In genomic region chr12:48160807-48161206, GRCh38 we compare ENCODE assay signal across 19 cellular contexts. TPM values are rescaled to one million over a fixed set of nuclear protein-coding genes. Genes with fewer than 3 reads are reported as not detected.
A peak's percentile ranks its signal among the peaks of the same experiment; 100 is the strongest.
DNase-seq lines count a peak whose midpoint lies in the region; ATAC-seq, FAIRE-seq and TF ChIP-seq lines count a peak whose summit lies in the region.
"Had no signal": no experiment of that assay in that cellular context is flagged by ENCODE, and none has a peak within 500 bp of the region (broad histone marks: within the 10 kb centered on the region; RNA-seq: fewer than 3 reads in every experiment).

No MANE protein-coding gene starts in this region.

- H3K27ac Mint-ChIP-seq in activated naive CD4-positive, alpha-beta T cell treated with anti-CD3 and anti-CD28 coated beads for 36 hours, result no peak overlapping the region
- H3K27ac Mint-ChIP-seq: activated T-helper 1 cell treated with anti-CD3 and anti-CD28 coated beads, Interleukin-12 subunit alpha, Interleukin-12 subunit beta, Interleukin-2, Interleukin-4 antibody, amounts not matched to agents 30 ng/mL and 10 ng/mL and 1 ng/mL, durations not matched to agents 14 hours and 24 hours and 36 hours had no signal

- TF ChIP-seq CTCF in K562 (IDR thresholded peaks at IDR 0.05 in 2 of 3, conservative IDR thresholded peaks at IDR 0.05 in 1 of 3; ENCODE audit: insufficient read depth in 2 of 3, low read depth in 1 of 3, low read length in 3 of 3) (no peak), gastrocnemius medialis (IDR thresholded peaks at IDR 0.05 in 4 of 5, conservative IDR thresholded peaks at IDR 0.05 in 1 of 5) (no peak)

- CTCF ChIA-PET in activated naive CD4-positive, alpha-beta T cell treated with anti-CD3 and anti-CD28 coated beads for 36 hours (lab: Charles Lee), result interaction anchor here (1.0 to 1.8 kb wide), 3 partner anchors 22 to 418 kb away, joined by 3 read pairs; partner anchors contain the start of gene CCDC184
- CTCF ChIA-PET in K562 (lab: Yijun Ruan, JAX; ENCODE audit: low intra/inter-chr PET ratio), result no interaction called here

- no peak for TF ChIP-seq RAD21 in K562 (CRISPR knock-in tag; conservative IDR thresholded peaks at IDR 0.05 in 1 of 2, IDR thresholded peaks at IDR 0.05 in 1 of 2)

- FAIRE-seq in K562 (lab: Jason Lieb, UNC), result no peak

- no peaks in the 10 kb centered on the region for H3K36me3 ChIP-seq in K562 (ENCODE audit: control insufficient read depth, insufficient read depth, low read length)
- H3K36me3 ChIP-seq in gastrocnemius medialis, result no peaks in the 10 kb centered on the region
- H3K36me3 ChIP-seq: HAP-1 had no signal

- peaks cover 13% of the 10 kb centered on the region; the same call in 2 of the 3 replicates for H3K79me2 ChIP-seq in K562 (ENCODE audit: control insufficient read depth, insufficient read depth, low read length)

- H3K4me3 ChIP-seq in K562 (no peak overlapping the region), gastrocnemius medialis (no peak overlapping the region)
- H3K4me3 ChIP-seq: HAP-1, skin epidermis had no signal

- no peak overlapping the region for H3K27ac ChIP-seq in K562 (ENCODE audit: extremely low read depth, low read depth, low read length)
- H3K27ac ChIP-seq in gastrocnemius medialis, result peak overlapping the region; percentile 86 to 98 (median 90)
- H3K27ac ChIP-seq: skin epidermis had no signal

- H3K9me3 ChIP-seq in K562 (replicated peaks; ENCODE audit: control insufficient read depth, insufficient read depth, low read depth, low read length) (no peaks in the 10 kb centered on the region), gastrocnemius medialis (no peaks in the 10 kb centered on the region)
- H3K9me3 ChIP-seq: HAP-1 had no signal

- H3K4me1 ChIP-seq in K562 (replicated peaks in 1 of 2; ENCODE audit: control insufficient read depth in 2 of 2, insufficient read depth in 2 of 2, low read length in 2 of 2), result peaks cover 4 to 7% of the 10 kb centered on the region in 2 experiments
- peaks cover 41 to 70% of the 10 kb centered on the region in 2 donors for H3K4me1 ChIP-seq in gastrocnemius medialis

- peak overlapping the region; percentile 54; the same call in 1 of the 2 replicates for H2AFZ ChIP-seq in K562 (ENCODE audit: low read depth, low read length)

- intact Hi-C loops in activated naive CD4-positive, alpha-beta T cell treated with anti-CD3 and anti-CD28 coated beads for 36 hours (cut with micrococcal nuclease), result loop anchor here (10.0 kb wide), 1 partner anchor 416 kb away; no protein-coding TSS in a partner anchor
- intact Hi-C loops in K562 (cut with micrococcal nuclease), result loop anchor here (10.0 kb wide), 2 partner anchors 166 to 446 kb away; no protein-coding TSS in a partner anchor
- intact Hi-C loops in gastrocnemius medialis (cut with DNase I; ENCODE audit: low total_unique reads), result loop anchor here (10.0 kb wide), 1 partner anchor 346 kb away; the partner anchor contains the start of gene HDAC7

- H3K4me1 Mint-ChIP-seq in activated naive CD4-positive, alpha-beta T cell treated with anti-CD3 and anti-CD28 coated beads for 36 hours (ENCODE audit: low read depth), result peaks cover 33% of the 10 kb centered on the region

- no peak overlapping the region for H3K4me2 ChIP-seq in K562 (ENCODE audit: insufficient read depth, low read length)

- H3K27me3 ChIP-seq in K562 (ENCODE audit: control insufficient read depth in 2 of 2, insufficient read depth in 2 of 2, low read length in 2 of 2) (no peaks in the 10 kb centered on the region), gastrocnemius medialis (no peaks in the 10 kb centered on the region)

- DNase-seq in activated naive CD4-positive, alpha-beta T cell treated with anti-CD3 and anti-CD28 coated beads for 36 hours, result peak; percentile 14
- no peak for DNase-seq in activated naive CD4-positive, alpha-beta T cell (lab: John Stamatoyannopoulos, UW)
- peak; percentile 19 for DNase-seq in NCI-H226
- peak in 1 of 4 experiments; percentile 37 for DNase-seq in K562 (ENCODE audit: extremely low read depth in 1 of 4, low spot score in 3 of 4)
- DNase-seq in gastrocnemius medialis, result peak in 1 of 2 donors; percentile 58
- DNase-seq: ACHN; activated CD4-positive, alpha-beta T cell treated with anti-CD3 and anti-CD28 coated beads, Interleukin-2, amount 50 U/mL, for 48 hours; Calu3; mesenchymal stem cell; NCI-H2171; PC-3 had no signal

- no TSS peak for BruUV-seq in K562 (replicated peaks; lab: Mats Ljungman, UMichigan)

- no peaks in the 10 kb centered on the region for H4K20me1 ChIP-seq in K562 (replicated peaks; ENCODE audit: control insufficient read depth, insufficient read depth, low read length)

- no peaks in the 10 kb centered on the region for H3K27me3 Mint-ChIP-seq in activated naive CD4-positive, alpha-beta T cell treated with anti-CD3 and anti-CD28 coated beads for 36 hours (ENCODE audit: low read depth)

- no peaks in the 10 kb centered on the region for H3K9me3 Mint-ChIP-seq in activated naive CD4-positive, alpha-beta T cell treated with anti-CD3 and anti-CD28 coated beads for 36 hours
- H3K9me3 Mint-ChIP-seq: activated T-helper 1 cell treated with anti-CD3 and anti-CD28 coated beads, Interleukin-12 subunit alpha, Interleukin-12 subunit beta, Interleukin-2, Interleukin-4 antibody, amounts not matched to agents 30 ng/mL and 10 ng/mL and 1 ng/mL, durations not matched to agents 14 hours and 24 hours and 36 hours had no signal

- no peak for ATAC-seq in K562
- ATAC-seq in gastrocnemius medialis, result no peak
- no peak for ATAC-seq in HG03432 (IDR thresholded peaks at IDR 0.05; ENCODE audit: unreplicated experiment)
- ATAC-seq in HG02678 (IDR thresholded peaks at IDR 0.05; ENCODE audit: unreplicated experiment), result no peak
- no peak for ATAC-seq in HG03521 (IDR thresholded peaks at IDR 0.05; ENCODE audit: unreplicated experiment)
- ATAC-seq: PC-3 had no signal

- in situ Hi-C loops in K562 (cut with MboI) (loop anchor here (10.0 kb wide), 1 partner anchor 196 kb away; the partner anchor contains the start of gene TMEM106C), gastrocnemius medialis (cut with MboI; ENCODE audit: low sequenced_read_pairs in 4 of 4) (loop anchor here in 1 of 4 donors (10.0 kb wide), 1 partner anchor 76 kb away; no protein-coding TSS in a partner anchor)

- H3K4me3 Mint-ChIP-seq in activated naive CD4-positive, alpha-beta T cell treated with anti-CD3 and anti-CD28 coated beads for 36 hours, result no peak overlapping the region
- H3K4me3 Mint-ChIP-seq: activated T-helper 1 cell treated with anti-CD3 and anti-CD28 coated beads, Interleukin-12 subunit alpha, Interleukin-12 subunit beta, Interleukin-2, Interleukin-4 antibody, amounts not matched to agents 30 ng/mL and 10 ng/mL and 1 ng/mL, durations not matched to agents 14 hours and 24 hours and 36 hours had no signal

- no peaks in the 10 kb centered on the region for H3K36me3 Mint-ChIP-seq in activated naive CD4-positive, alpha-beta T cell treated with anti-CD3 and anti-CD28 coated beads for 36 hours (ENCODE audit: low read depth)

- no peaks in the 10 kb centered on the region for H3K9me1 ChIP-seq in K562 (ENCODE audit: control insufficient read depth, insufficient read depth, low read length)

- 57% methylated on average over 2 of the region's 2 CpGs for WGBS in K562 (ENCODE audit: insufficient coverage, low coverage, missing lambda C conversion rate)

- POLR2A ChIA-PET in K562 (lab: Yijun Ruan, JAX), result no interaction called here

- TF ChIP-seq POLR2A in K562 (conservative IDR thresholded peaks at IDR 0.05), result no peak
- no peak for TF ChIP-seq POLR2A in gastrocnemius medialis (IDR thresholded peaks at IDR 0.05)

- peak overlapping the region in 1 of 2 experiments; percentile 43; a peak in 2 of 4 replicates for H3K9ac ChIP-seq in K562 (ENCODE audit: insufficient read depth in 1 of 2, low read depth in 2 of 2, low read length in 2 of 2)

- TF ChIP-seq EP300 in K562 (IDR thresholded peaks at IDR 0.05; ENCODE audit: low read length), result no peak

RNA-seq across cellular contexts. Expression of gene ASB8, which starts 3.5 kb away (rescaled TPM):
- total RNA-seq in activated naive CD4-positive, alpha-beta T cell treated with anti-CD3 and anti-CD28 coated beads for 36 hours, result 10 to 100 TPM; 36.7 to 47.9 TPM
- total RNA-seq in K562 (2011; cell fraction: chromatin; rRNA removed; ENCODE audit: low replicate concordance), result 29.0 and 38.0 TPM in 2 replicates
- 15.8 and 18.7 TPM in 2 replicates for total RNA-seq in K562 (2011; cell fraction: nucleolus; rRNA removed)
- 25.8 and 32.9 TPM in 2 replicates for total RNA-seq in K562 (2011; cell fraction: nucleoplasm; rRNA removed)
- total RNA-seq in K562 (2014; rRNA removed), result 13.3 and 24.2 TPM in 2 replicates
- 19.6 and 30.6 TPM in 2 replicates for total RNA-seq in K562 (2014; rRNA removed; fragmentation: Illumina TruSeq; extraction: Trizol)
- 18.9 and 21.2 TPM in 2 replicates for total RNA-seq in K562 (2015; rRNA removed; fragmentation: Illumina TruSeq; extraction: Trizol)
- 18.6 and 21.6 TPM in 2 replicates for total RNA-seq in K562 (2021)
- 25.1 and 26.2 TPM in 2 replicates for polyA plus RNA-seq in K562 (2011; rRNA removed)
- polyA plus RNA-seq in K562 (2011; cell fraction: cytosol; rRNA removed), result 19.1 and 23.0 TPM in 2 replicates
- 13.0 and 17.0 TPM in 2 replicates for polyA plus RNA-seq in K562 (2011; cell fraction: nucleus; rRNA removed)
- 17.3 and 20.3 TPM in 2 replicates for polyA plus RNA-seq in K562 (2012)
- 19.8 and 21.0 TPM in 2 replicates for polyA plus RNA-seq in K562 (2014; fragmentation: Illumina TruSeq; extraction: Trizol)
- polyA plus RNA-seq in K562 (2014; fragmentation: Nextera tagmentation; extraction: Ambion mirVana), result 10 to 100 TPM; 20.0 to 29.0 TPM
- polyA plus RNA-seq in K562 (2014; rRNA removed), result 15.8 and 24.4 TPM in 2 replicates
- polyA minus RNA-seq in K562 (2011; rRNA and poly(A)+ RNA removed), result 21.1 and 22.8 TPM in 2 replicates
- 10.3 and 18.6 TPM in 2 replicates for polyA minus RNA-seq in K562 (2011; cell fraction: cytosol; rRNA and poly(A)+ RNA removed)
- polyA minus RNA-seq in K562 (2011; cell fraction: nucleus; rRNA and poly(A)+ RNA removed), result 10.5 and 11.2 TPM in 2 replicates
- 100 to 1,000 TPM; 134 to 359 (median 210) TPM for total RNA-seq in gastrocnemius medialis

RNA-seq across cellular contexts. Expression of gene CCDC184, which starts 22.6 kb away (rescaled TPM):
- under 1 TPM in 1 of 2 experiments, not detected in 1; 0.14 TPM for total RNA-seq in activated naive CD4-positive, alpha-beta T cell treated with anti-CD3 and anti-CD28 coated beads for 36 hours
- total RNA-seq in K562 (2011; cell fraction: chromatin; rRNA removed; ENCODE audit: low replicate concordance), result not detected in 2 replicates
- total RNA-seq in K562 (2011; cell fraction: nucleolus; rRNA removed), result not detected in 2 replicates
- not detected in 2 replicates for total RNA-seq in K562 (2011; cell fraction: nucleoplasm; rRNA removed)
- 0.04 TPM in 1 of 2 replicates, not detected in the other for total RNA-seq in K562 (2014; rRNA removed)
- not detected in 2 replicates for total RNA-seq in K562 (2014; rRNA removed; fragmentation: Illumina TruSeq; extraction: Trizol)
- not detected in 2 replicates for total RNA-seq in K562 (2015; rRNA removed; fragmentation: Illumina TruSeq; extraction: Trizol)
- 0.09 and 0.18 TPM in 2 replicates for total RNA-seq in K562 (2021)
- not detected in 2 replicates for polyA plus RNA-seq in K562 (2011; rRNA removed)
- not detected in 2 replicates for polyA plus RNA-seq in K562 (2011; cell fraction: cytosol; rRNA removed)
- not detected in 2 replicates for polyA plus RNA-seq in K562 (2011; cell fraction: nucleus; rRNA removed)
- 0.03 and 0.17 TPM in 2 replicates for polyA plus RNA-seq in K562 (2012)
- polyA plus RNA-seq in K562 (2014; fragmentation: Illumina TruSeq; extraction: Trizol), result not detected in 2 replicates
- polyA plus RNA-seq in K562 (2014; fragmentation: Nextera tagmentation; extraction: Ambion mirVana), result not detected
- polyA plus RNA-seq in K562 (2014; rRNA removed), result not detected in 2 replicates
- polyA minus RNA-seq in K562 (2011; rRNA and poly(A)+ RNA removed), result not detected in 2 replicates
- not detected in 2 replicates for polyA minus RNA-seq in K562 (2011; cell fraction: cytosol; rRNA and poly(A)+ RNA removed)
- not detected in 2 replicates for polyA minus RNA-seq in K562 (2011; cell fraction: nucleus; rRNA and poly(A)+ RNA removed)
- 1 to 10 TPM in 2 of 4 donors, under 1 TPM in 2; 0.38 to 2.0 (median 1.1) TPM for total RNA-seq in gastrocnemius medialis
- total RNA-seq: MCF 10A; PC-3; T-helper 2 cell treated with Interferon-gamma antibody and Interleukin-4, amounts not matched to agents 100 ng/mL and 5 ng/mL, for 36 hours had no signal

RNA-seq across cellular contexts. Expression of gene PFKM, which starts 41.6 kb away (rescaled TPM):
- total RNA-seq in activated naive CD4-positive, alpha-beta T cell treated with anti-CD3 and anti-CD28 coated beads for 36 hours, result 10 to 100 TPM; 68.2 to 71.9 TPM
- 73.6 and 118 TPM in 2 replicates for total RNA-seq in K562 (2011; cell fraction: chromatin; rRNA removed; ENCODE audit: low replicate concordance)
- 56.4 and 58.7 TPM in 2 replicates for total RNA-seq in K562 (2011; cell fraction: nucleolus; rRNA removed)
- 64.6 and 72.1 TPM in 2 replicates for total RNA-seq in K562 (2011; cell fraction: nucleoplasm; rRNA removed)
- 24.1 and 29.4 TPM in 2 replicates for total RNA-seq in K562 (2014; rRNA removed)
- total RNA-seq in K562 (2014; rRNA removed; fragmentation: Illumina TruSeq; extraction: Trizol), result 31.7 and 33.4 TPM in 2 replicates
- total RNA-seq in K562 (2015; rRNA removed; fragmentation: Illumina TruSeq; extraction: Trizol), result 21.8 and 24.3 TPM in 2 replicates
- total RNA-seq in K562 (2021), result 35.2 and 39.9 TPM in 2 replicates
- polyA plus RNA-seq in K562 (2011; rRNA removed), result 30.6 and 36.2 TPM in 2 replicates
- 29.1 and 31.3 TPM in 2 replicates for polyA plus RNA-seq in K562 (2011; cell fraction: cytosol; rRNA removed)
- polyA plus RNA-seq in K562 (2011; cell fraction: nucleus; rRNA removed), result 57.6 and 66.5 TPM in 2 replicates
- 32.7 and 38.4 TPM in 2 replicates for polyA plus RNA-seq in K562 (2012)
- 27.7 and 33.0 TPM in 2 replicates for polyA plus RNA-seq in K562 (2014; fragmentation: Illumina TruSeq; extraction: Trizol)
- polyA plus RNA-seq in K562 (2014; fragmentation: Nextera tagmentation; extraction: Ambion mirVana), result 10 to 100 TPM; 16.5 to 36.8 TPM
- polyA plus RNA-seq in K562 (2014; rRNA removed), result 26.3 and 27.5 TPM in 2 replicates
- 37.5 and 45.1 TPM in 2 replicates for polyA minus RNA-seq in K562 (2011; rRNA and poly(A)+ RNA removed)
- 20.0 and 20.3 TPM in 2 replicates for polyA minus RNA-seq in K562 (2011; cell fraction: cytosol; rRNA and poly(A)+ RNA removed)
- polyA minus RNA-seq in K562 (2011; cell fraction: nucleus; rRNA and poly(A)+ RNA removed), result 20.7 and 28.1 TPM in 2 replicates
- 1,000 to 10,000 TPM in 1 of 4 donors, 100 to 1,000 TPM in 3; 341 to 1,022 (median 763) TPM for total RNA-seq in gastrocnemius medialis

RNA-seq across cellular contexts. Expression of gene OR10AD1, which starts 42.3 kb away (rescaled TPM):
- total RNA-seq in activated naive CD4-positive, alpha-beta T cell treated with anti-CD3 and anti-CD28 coated beads for 36 hours, result not detected
- not detected in 2 replicates for total RNA-seq in K562 (2011; cell fraction: chromatin; rRNA removed; ENCODE audit: low replicate concordance)
- 0.33 TPM in 1 of 2 replicates, not detected in the other for total RNA-seq in K562 (2011; cell fraction: nucleolus; rRNA removed)
- total RNA-seq in K562 (2011; cell fraction: nucleoplasm; rRNA removed), result not detected in 2 replicates
- total RNA-seq in K562 (2014; rRNA removed) (not detected in 2 replicates), K562 (2014; rRNA removed; fragmentation: Illumina TruSeq; extraction: Trizol) (not detected in 2 replicates), K562 (2015; rRNA removed; fragmentation: Illumina TruSeq; extraction: Trizol) (not detected in 2 replicates), K562 (2021) (not detected in 2 replicates), gastrocnemius medialis (not detected)
- polyA plus RNA-seq in K562 (2011; rRNA removed) (not detected in 2 replicates), K562 (2014; fragmentation: Illumina TruSeq; extraction: Trizol) (not detected in 2 replicates), K562 (2014; fragmentation: Nextera tagmentation; extraction: Ambion mirVana) (not detected), K562 (2014; rRNA removed) (not detected in 2 replicates)
- polyA plus RNA-seq in K562 (2011; cell fraction: cytosol; rRNA removed), result not detected in 2 replicates
- not detected in 2 replicates for polyA plus RNA-seq in K562 (2011; cell fraction: nucleus; rRNA removed)
- polyA plus RNA-seq in K562 (2012), result 0.21 and 0.76 TPM in 2 replicates
- not detected in 2 replicates for polyA minus RNA-seq in K562 (2011; rRNA and poly(A)+ RNA removed)
- not detected in 2 replicates for polyA minus RNA-seq in K562 (2011; cell fraction: cytosol; rRNA and poly(A)+ RNA removed)
- polyA minus RNA-seq in K562 (2011; cell fraction: nucleus; rRNA and poly(A)+ RNA removed), result not detected in 2 replicates
- total RNA-seq: activated T-helper 1 cell treated with anti-CD3 and anti-CD28 coated beads, Interleukin-12 subunit alpha, Interleukin-12 subunit beta, Interleukin-2, Interleukin-4 antibody, amounts not matched to agents 30 ng/mL and 10 ng/mL and 1 ng/mL, durations not matched to agents 14 hours and 24 hours and 36 hours; Calu3; MCF 10A; PC-3; T-helper 2 cell treated with Interferon-gamma antibody and Interleukin-4, amounts not matched to agents 100 ng/mL and 5 ng/mL, for 36 hours had no signal

RNA-seq across cellular contexts. Expression of gene SENP1, which starts 54.9 kb away (rescaled TPM):
- total RNA-seq in activated naive CD4-positive, alpha-beta T cell treated with anti-CD3 and anti-CD28 coated beads for 36 hours, result 10 to 100 TPM; 41.4 to 47.8 TPM
- 50.0 and 112 TPM in 2 replicates for total RNA-seq in K562 (2011; cell fraction: chromatin; rRNA removed; ENCODE audit: low replicate concordance)
- total RNA-seq in K562 (2011; cell fraction: nucleolus; rRNA removed), result 24.0 and 36.5 TPM in 2 replicates
- total RNA-seq in K562 (2011; cell fraction: nucleoplasm; rRNA removed), result 41.8 and 50.5 TPM in 2 replicates
- total RNA-seq in K562 (2014; rRNA removed) (23.3 and 24.0 TPM in 2 replicates), K562 (2014; rRNA removed; fragmentation: Illumina TruSeq; extraction: Trizol) (44.0 and 48.4 TPM in 2 replicates), K562 (2015; rRNA removed; fragmentation: Illumina TruSeq; extraction: Trizol) (46.7 and 48.5 TPM in 2 replicates), K562 (2021) (36.3 and 38.4 TPM in 2 replicates), gastrocnemius medialis (10 to 100 TPM in 3 of 4 donors, 1 to 10 TPM in 1; 8.7 to 19.1 (median 13.1) TPM)
- polyA plus RNA-seq in K562 (2011; rRNA removed) (42.1 and 59.0 TPM in 2 replicates), K562 (2014; fragmentation: Illumina TruSeq; extraction: Trizol) (34.3 and 37.6 TPM in 2 replicates), K562 (2014; fragmentation: Nextera tagmentation; extraction: Ambion mirVana) (10 to 100 TPM; 15.5 to 19.3 TPM), K562 (2014; rRNA removed) (20.5 and 26.5 TPM in 2 replicates)
- 18.7 and 27.0 TPM in 2 replicates for polyA plus RNA-seq in K562 (2011; cell fraction: cytosol; rRNA removed)
- 25.3 and 26.7 TPM in 2 replicates for polyA plus RNA-seq in K562 (2011; cell fraction: nucleus; rRNA removed)
- 17.8 and 20.0 TPM in 2 replicates for polyA plus RNA-seq in K562 (2012)
- 84.6 and 89.5 TPM in 2 replicates for polyA minus RNA-seq in K562 (2011; rRNA and poly(A)+ RNA removed)
- polyA minus RNA-seq in K562 (2011; cell fraction: cytosol; rRNA and poly(A)+ RNA removed), result 26.4 and 28.7 TPM in 2 replicates
- polyA minus RNA-seq in K562 (2011; cell fraction: nucleus; rRNA and poly(A)+ RNA removed), result 26.0 and 48.1 TPM in 2 replicates

Comparison
In these comparisons a context has a peak if more than half of its experiments do, and no peak if none do; other contexts are left out.
1. DNase-seq: peak in activated naive CD4-positive, alpha-beta T cell treated with anti-CD3 and anti-CD28 coated beads for 36 hours (single experiment) and NCI-H226 (single experiment); none in activated naive CD4-positive, alpha-beta T cell (0 of 4).